In the genomic region with DNA sequence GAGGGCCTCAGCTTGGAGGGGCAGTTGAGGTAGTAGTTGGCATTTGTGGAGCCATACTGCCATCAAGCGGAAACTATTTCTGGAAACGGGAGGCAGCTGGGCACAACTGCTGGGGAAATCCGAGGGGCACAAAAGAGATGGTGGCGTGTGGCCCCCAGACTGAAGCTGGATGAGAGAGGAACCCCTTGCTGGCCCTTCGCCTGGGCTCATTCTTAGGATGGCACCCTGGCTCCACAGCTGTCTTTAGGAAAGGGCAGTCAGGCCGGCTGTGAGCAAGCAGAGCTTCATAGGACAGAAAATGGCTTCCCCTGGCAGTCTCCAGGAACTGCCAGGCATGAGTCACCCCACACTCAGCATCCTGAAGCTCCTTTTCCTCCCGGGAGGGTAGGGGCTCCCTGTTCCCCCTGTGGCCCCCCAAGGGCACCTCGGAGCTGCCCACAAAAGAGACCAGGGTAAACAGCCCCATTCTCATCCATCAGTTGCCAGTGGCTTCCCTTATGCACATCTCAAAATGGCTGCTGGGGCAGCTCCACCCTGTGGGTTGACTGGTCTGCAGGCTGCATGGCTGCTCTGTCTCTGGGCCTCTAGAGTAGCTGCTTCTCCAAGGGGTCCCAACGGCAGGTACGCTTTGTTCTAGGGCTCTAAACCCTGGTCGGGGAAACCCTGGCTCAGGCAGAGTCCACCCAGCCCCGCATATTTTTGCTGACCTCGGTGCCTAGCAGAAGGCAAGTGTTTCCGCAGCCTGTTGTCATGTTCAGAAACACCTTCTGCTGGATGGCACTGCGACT, we compare ENCODE assay signal across 10 cellular contexts.
DNase-seq lines count a peak whose midpoint lies in the region; ATAC-seq and TF ChIP-seq lines count a peak whose summit lies in the region.
"Had no signal": no experiment of that assay in that cellular context is flagged by ENCODE, and none has a peak within 500 bp of the region (broad histone marks: within the 10 kb centered on the region; RNA-seq: fewer than 3 reads in every experiment).

No MANE protein-coding gene starts in this region.

- no peak for ATAC-seq in activated CD4-positive, alpha-beta T cell treated with anti-CD3 and anti-CD28 coated beads for 36 hours
- peak; percentile 49; the same call in 2 of the 3 replicates for ATAC-seq in SK-N-SH treated with all-trans-retinoic acid at 6 μM for 48 hours
- ATAC-seq in HG03565 (IDR thresholded peaks at IDR 0.05; ENCODE audit: unreplicated experiment), result no peak

- CTCF ChIA-PET in activated CD4-positive, alpha-beta T cell treated with anti-CD3 and anti-CD28 coated beads for 36 hours (lab: Charles Lee), result interaction anchor here (1.1 kb wide), 1 partner anchor 59 kb away, joined by 4 read pairs; no protein-coding TSS in a partner anchor

- H3K27me3 Mint-ChIP-seq in activated CD4-positive, alpha-beta T cell treated with anti-CD3 and anti-CD28 coated beads for 36 hours, result no peaks in the 10 kb centered on the region

- H3K36me3 ChIP-seq in stomach, result peaks cover 0 to 3% (median under 1%) of the 10 kb centered on the region in 4 donors
- H3K36me3 ChIP-seq: thoracic aorta had no signal

- WGBS in stomach, 5 donors, result 79 to 93% (median 90%) methylated on average over 8 to 15 of the region's 15 CpGs

- H3K9me3 ChIP-seq in stomach, result no peaks in the 10 kb centered on the region
- H3K9me3 ChIP-seq: thoracic aorta had no signal

- H3K27ac ChIP-seq in stomach, result no peak overlapping the region
- H3K27ac ChIP-seq: thoracic aorta had no signal

- intact Hi-C loops in activated CD4-positive, alpha-beta T cell treated with anti-CD3 and anti-CD28 coated beads for 36 hours (cut with DNase I, micrococcal nuclease), result no loop called here
- intact Hi-C loops in stomach (cut with DNase I; ENCODE audit: low total_unique reads), result no loop called here

- H3K4me3 Mint-ChIP-seq in activated CD4-positive, alpha-beta T cell treated with anti-CD3 and anti-CD28 coated beads for 36 hours, result no peak overlapping the region

- H3K27ac Mint-ChIP-seq in activated CD4-positive, alpha-beta T cell treated with anti-CD3 and anti-CD28 coated beads for 36 hours, result peak overlapping the region; percentile 52

- H3K36me3 Mint-ChIP-seq in activated CD4-positive, alpha-beta T cell treated with anti-CD3 and anti-CD28 coated beads for 36 hours (ENCODE audit: low read depth), result peaks cover 7% of the 10 kb centered on the region

- H3K4me1 Mint-ChIP-seq in activated CD4-positive, alpha-beta T cell treated with anti-CD3 and anti-CD28 coated beads for 36 hours, result peaks cover 43% of the 10 kb centered on the region

- TF ChIP-seq EP300 in stomach (IDR thresholded peaks at IDR 0.05), result no peak

- H3K4me3 ChIP-seq in stomach, result no peak overlapping the region
- H3K4me3 ChIP-seq: thoracic aorta had no signal

- TF ChIP-seq CTCF in stomach (IDR thresholded peaks at IDR 0.05), result no peak

- H3K27me3 ChIP-seq in stomach, result no peaks in the 10 kb centered on the region

- in situ Hi-C loops in ACHN (cut with HindIII; ENCODE audit: low pct_ligation_motif_present, low pct_unique_long_range_greater_than_20kb, low sequenced_read_pairs), result no loop called here

- H3K9me3 Mint-ChIP-seq in activated CD4-positive, alpha-beta T cell treated with anti-CD3 and anti-CD28 coated beads for 36 hours (ENCODE audit: low read depth), result no peaks in the 10 kb centered on the region

- no peak for DNase-seq in activated CD4-positive, alpha-beta T cell treated with anti-CD3 and anti-CD28 coated beads for 36 hours
- DNase-seq in activated CD4-positive, alpha-beta T cell treated with anti-CD3 and anti-CD28 coated beads, Interleukin-2, amount 50 U/mL, for 48 hours, result no peak
- DNase-seq in iris pigment epithelial cell (ENCODE audit: low read depth), result peak; percentile 31
- DNase-seq in stomach, result peak; percentile 22
- no peak for DNase-seq in ACHN
- no peak for DNase-seq in medulla oblongata (ENCODE audit: extremely low spot score)
- DNase-seq: NCI-H345 had no signal

- peaks cover 0 to 19% (median 6%) of the 10 kb centered on the region in 4 donors for H3K4me1 ChIP-seq in stomach

- POLR2A ChIA-PET in activated CD4-positive, alpha-beta T cell treated with anti-CD3 and anti-CD28 coated beads for 36 hours (lab: Charles Lee), result no interaction called here

- no peak for TF ChIP-seq POLR2A in stomach (IDR thresholded peaks at IDR 0.05)

TF ChIP-seq in SK-N-SH treated with all-trans-retinoic acid at 6 μM for 48 hours, 23 proteins besides CTCF, POLR2A, EP300 and RAD21:
- TF ChIP-seq SNAI2 (CRISPR knock-in tag; IDR thresholded peaks at IDR 0.05), result no peak
- TF ChIP-seq, protein P1, sequence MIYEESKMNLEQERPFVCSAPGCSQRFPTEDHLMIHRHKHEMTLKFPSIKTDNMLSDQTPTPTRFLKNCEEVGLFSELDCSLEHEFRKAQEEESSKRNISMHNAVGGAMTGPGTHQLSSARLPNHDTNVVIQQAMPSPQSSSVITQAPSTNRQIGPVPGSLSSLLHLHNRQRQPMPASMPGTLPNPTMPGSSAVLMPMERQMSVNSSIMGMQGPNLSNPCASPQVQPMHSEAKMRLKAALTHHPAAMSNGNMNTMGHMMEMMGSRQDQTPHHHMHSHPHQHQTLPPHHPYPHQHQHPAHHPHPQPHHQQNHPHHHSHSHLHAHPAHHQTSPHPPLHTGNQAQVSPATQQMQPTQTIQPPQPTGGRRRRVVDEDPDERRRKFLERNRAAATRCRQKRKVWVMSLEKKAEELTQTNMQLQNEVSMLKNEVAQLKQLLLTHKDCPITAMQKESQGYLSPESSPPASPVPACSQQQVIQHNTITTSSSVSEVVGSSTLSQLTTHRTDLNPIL (CRISPR knock-in tag; IDR thresholded peaks at IDR 0.05; ENCODE audit: low read depth), result no peak
- no peak for TF ChIP-seq OSR1 (CRISPR knock-in tag; IDR thresholded peaks at IDR 0.05)

Comparison
In these comparisons a context has a peak if more than half of its experiments do, and no peak if none do; other contexts are left out.
1. DNase-seq: peak in iris pigment epithelial cell (single experiment) and stomach (single experiment); none in activated CD4-positive, alpha-beta T cell treated with anti-CD3 and anti-CD28 coated beads for 36 hours (single experiment), activated CD4-positive, alpha-beta T cell treated with anti-CD3 and anti-CD28 coated beads, Interleukin-2, amount 50 U/mL, for 48 hours (0 of 2), ACHN (single experiment) and medulla oblongata (single experiment).